Comparison of ENCODE assay signal across 21 cellular contexts in the genomic region with DNA sequence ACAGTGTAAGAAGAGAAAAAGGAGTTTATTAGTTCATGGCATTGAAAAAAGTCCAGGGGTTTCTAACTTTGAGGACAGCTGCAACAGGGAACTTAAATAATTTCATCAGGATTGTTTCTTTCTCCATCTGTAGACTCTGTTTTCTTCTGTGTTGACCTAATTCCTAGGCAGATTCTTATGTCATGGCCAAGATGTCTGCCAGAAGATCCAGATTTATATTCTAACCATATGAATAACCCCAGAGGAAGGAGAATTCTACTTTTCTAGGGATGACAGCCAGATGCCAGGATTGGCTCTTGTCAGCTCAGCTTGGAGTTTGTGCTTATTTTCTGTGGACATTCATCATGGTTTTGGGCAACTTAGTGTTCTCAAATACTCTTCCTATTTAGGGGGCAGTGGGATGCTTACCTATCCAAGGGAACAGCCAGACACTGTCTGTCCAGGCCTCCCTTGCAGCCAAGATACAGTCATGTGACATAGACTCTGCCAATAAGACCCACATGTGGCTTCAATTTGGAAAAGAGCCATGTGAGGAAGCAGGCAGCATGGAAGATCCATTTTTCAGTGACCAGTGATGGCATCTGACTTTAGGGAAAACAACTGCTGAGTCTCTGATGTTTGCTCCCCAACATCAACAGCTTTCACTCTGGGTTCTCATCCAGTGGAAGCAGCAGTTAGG. TPM values are rescaled to one million over a fixed set of nuclear protein-coding genes. Genes with fewer than 3 reads are reported as not detected.
DNase-seq lines count a peak whose midpoint lies in the region; ATAC-seq, FAIRE-seq and TF ChIP-seq lines count a peak whose summit lies in the region.
"Had no signal": no experiment of that assay in that cellular context is flagged by ENCODE, and none has a peak within 500 bp of the region (broad histone marks: within the 10 kb centered on the region; RNA-seq: fewer than 3 reads in every experiment).

No MANE protein-coding gene starts in this region.

- H3K4me3 ChIP-seq in PC-9 (no peak overlapping the region), fibroblast of villous mesenchyme (ENCODE audit: low read depth, low read length) (no peak overlapping the region), gastrocnemius medialis (no peak overlapping the region), neuronal stem cell (ENCODE audit: low read length in 2 of 2) (no peak overlapping the region)
- H3K4me3 ChIP-seq: GM23338, pancreas, SJSA1 had no signal

- no peak overlapping the region for H2AFZ ChIP-seq in PC-9
- no peak overlapping the region for H2AFZ ChIP-seq in neuronal stem cell (ENCODE audit: low read length)
- H2AFZ ChIP-seq: GM23338 had no signal

- no peak overlapping the region for H2BK15ac ChIP-seq in neuronal stem cell (ENCODE audit: low read length)

- H2BK120ac ChIP-seq in neuronal stem cell (ENCODE audit: low read depth, low read length) = no peak overlapping the region

- FAIRE-seq in H54 (lab: Jason Lieb, UNC) = no peak
- FAIRE-seq: pancreas, TTC549 had no signal

- BruUV-seq in PC-9 (replicated peaks; lab: Mats Ljungman, UMichigan) = no TSS peak

- peak; percentile 54 for DNase-seq in AG20443 (ENCODE audit: low spot score)
- no peak for DNase-seq in PC-9
- peak; percentile 13 for DNase-seq in fibroblast of villous mesenchyme (ENCODE audit: low read depth)
- no peak for DNase-seq in gastrocnemius medialis
- DNase-seq in neuronal stem cell (ENCODE audit: low spot score) = no peak
- DNase-seq in H54 (ENCODE audit: insufficient read length, low spot score) = no peak
- no peak for DNase-seq in activated naive CD8-positive, alpha-beta T cell treated with anti-CD3 and anti-CD28 coated beads for 36 hours
- DNase-seq: activated CD4-positive, alpha-beta T cell treated with anti-CD3 and anti-CD28 coated beads, Interleukin-2, amount 10 ng/mL, durations not matched to agents 7 days and 5 days; activated T-cell treated with anti-CD3 and anti-CD28 coated beads, Interleukin-2, amount 50 U/mL, for 24 hours; caudate nucleus; CD4-positive, CD25-positive, alpha-beta regulatory T cell; effector memory CD8-positive, alpha-beta T cell; immature natural killer cell; NCI-H1694; pancreas; stimulated activated CD4-positive, alpha-beta T cell treated with anti-CD3 and anti-CD28 coated beads, Interleukin-15, amount 100 ng/mL, for 24 hours; stimulated activated naive CD8-positive, alpha-beta T cell treated with anti-CD3 and anti-CD28 coated beads, Interleukin-15, amount 100 ng/mL, for 72 hours had no signal

- peaks cover 13% of the 10 kb centered on the region; the same call in 1 of the 2 replicates for H3F3A ChIP-seq in PC-9 (ENCODE audit: insufficient read depth, low read depth)

- no peak overlapping the region for H4K8ac ChIP-seq in neuronal stem cell (ENCODE audit: low read depth, low read length)

- no peaks in the 10 kb centered on the region for H3K4me1 Mint-ChIP-seq in activated naive CD8-positive, alpha-beta T cell treated with anti-CD3 and anti-CD28 coated beads for 36 hours
- H3K4me1 Mint-ChIP-seq: activated CD4-positive, alpha-beta T cell treated with anti-CD3 and anti-CD28 coated beads, Interleukin-2, amount 10 ng/mL, durations not matched to agents 7 days and 5 days; GM23338; stimulated activated naive CD8-positive, alpha-beta T cell treated with anti-CD3 and anti-CD28 coated beads, Interleukin-15, amount 100 ng/mL, for 72 hours had no signal

- H3K36me3 Mint-ChIP-seq in activated naive CD8-positive, alpha-beta T cell treated with anti-CD3 and anti-CD28 coated beads for 36 hours = peaks cover 13% of the 10 kb centered on the region

- H3K23ac ChIP-seq in neuronal stem cell (ENCODE audit: low read depth, low read length, poor library complexity) = no peak overlapping the region

- H3K36me3 ChIP-seq in PC-9 (ENCODE audit: low read depth) (no peaks in the 10 kb centered on the region), gastrocnemius medialis (peaks cover 0 to 35% of the 10 kb centered on the region in 2 donors), neuronal stem cell (replicated peaks in 1 of 2; ENCODE audit: control insufficient read depth in 2 of 2, insufficient read depth in 2 of 2, low read length in 2 of 2) (peaks cover 0 to 4% of the 10 kb centered on the region in 2 donors)

- H3K4me3 Mint-ChIP-seq in activated naive CD8-positive, alpha-beta T cell treated with anti-CD3 and anti-CD28 coated beads for 36 hours = no peak overlapping the region
- H3K4me3 Mint-ChIP-seq: activated CD4-positive, alpha-beta T cell treated with anti-CD3 and anti-CD28 coated beads, Interleukin-2, amount 10 ng/mL, durations not matched to agents 7 days and 5 days; activated T-cell treated with anti-CD3 and anti-CD28 coated beads, Interleukin-2, amount 50 U/mL, for 24 hours; CD4-positive, CD25-positive, alpha-beta regulatory T cell; effector memory CD8-positive, alpha-beta T cell; GM23338; immature natural killer cell; stimulated activated naive CD8-positive, alpha-beta T cell treated with anti-CD3 and anti-CD28 coated beads, Interleukin-15, amount 100 ng/mL, for 72 hours had no signal

- H3K4me2 ChIP-seq in PC-9 (peak overlapping the region; percentile 38), neuronal stem cell (ENCODE audit: insufficient read depth, low read length, poor library complexity, severe bottlenecking) (no peak overlapping the region)
- H3K4me2 ChIP-seq: GM23338 had no signal

- no peak overlapping the region for H3K27ac Mint-ChIP-seq in activated naive CD8-positive, alpha-beta T cell treated with anti-CD3 and anti-CD28 coated beads for 36 hours
- H3K27ac Mint-ChIP-seq: activated CD4-positive, alpha-beta T cell treated with anti-CD3 and anti-CD28 coated beads, Interleukin-2, amount 10 ng/mL, durations not matched to agents 7 days and 5 days; activated T-cell treated with anti-CD3 and anti-CD28 coated beads, Interleukin-2, amount 50 U/mL, for 24 hours; CD4-positive, CD25-positive, alpha-beta regulatory T cell; effector memory CD8-positive, alpha-beta T cell; GM23338; immature natural killer cell; stimulated activated naive CD8-positive, alpha-beta T cell treated with anti-CD3 and anti-CD28 coated beads, Interleukin-15, amount 100 ng/mL, for 72 hours had no signal

- intact Hi-C loops in PC-9 (cut with micrococcal nuclease; ENCODE audit: unreplicated experiment) = no loop called here
- intact Hi-C loops in gastrocnemius medialis (cut with DNase I; ENCODE audit: low total_unique reads) = loop anchor here (2.0 kb wide), 1 partner anchor 46 kb away; a partner anchor contains a TSS

- no peak overlapping the region for H2BK12ac ChIP-seq in neuronal stem cell (ENCODE audit: low read length)

- H3K4ac ChIP-seq in neuronal stem cell (ENCODE audit: low read length) = no peak overlapping the region

- H2AK5ac ChIP-seq in neuronal stem cell (ENCODE audit: low read depth, low read length) = no peak overlapping the region

- TF ChIP-seq POLR2A in gastrocnemius medialis (IDR thresholded peaks at IDR 0.05) (no peak), H54 (IDR thresholded peaks at IDR 0.05; ENCODE audit: low read depth, low read length) (no peak)

- no peaks in the 10 kb centered on the region for H3K9me2 ChIP-seq in PC-9 (ENCODE audit: insufficient read depth)

- H3K14ac ChIP-seq in neuronal stem cell (ENCODE audit: low read length) = no peak overlapping the region

- peaks cover 13% of the 10 kb centered on the region for H3K4me1 ChIP-seq in PC-9 (replicated peaks; ENCODE audit: insufficient read depth)
- H3K4me1 ChIP-seq in gastrocnemius medialis = peaks cover 15 to 16% of the 10 kb centered on the region in 2 donors
- H3K4me1 ChIP-seq in neuronal stem cell (ENCODE audit: control insufficient read depth in 2 of 2, insufficient read depth in 1 of 2, low read depth in 1 of 2, low read length in 2 of 2) = peaks cover 0 to 4% of the 10 kb centered on the region in 2 donors
- H3K4me1 ChIP-seq: pancreas had no signal

- no peak overlapping the region for H4K91ac ChIP-seq in neuronal stem cell (ENCODE audit: low read depth, low read length, poor library complexity)

- peak in 1 of 2 donors; percentile 10 for ATAC-seq in gastrocnemius medialis
- no peak for ATAC-seq in HG02938 (IDR thresholded peaks at IDR 0.05; ENCODE audit: unreplicated experiment)
- ATAC-seq: effector memory CD8-positive, alpha-beta T cell; GM23338; stimulated activated naive CD8-positive, alpha-beta T cell treated with anti-CD3 and anti-CD28 coated beads, Interleukin-15, amount 100 ng/mL, for 72 hours had no signal

- no peaks in the 10 kb centered on the region for H3K27me3 Mint-ChIP-seq in activated naive CD8-positive, alpha-beta T cell treated with anti-CD3 and anti-CD28 coated beads for 36 hours
- H3K27me3 Mint-ChIP-seq: activated CD4-positive, alpha-beta T cell treated with anti-CD3 and anti-CD28 coated beads, Interleukin-2, amount 10 ng/mL, durations not matched to agents 7 days and 5 days; activated T-cell treated with anti-CD3 and anti-CD28 coated beads, Interleukin-2, amount 50 U/mL, for 24 hours; CD4-positive, CD25-positive, alpha-beta regulatory T cell; effector memory CD8-positive, alpha-beta T cell; stimulated activated naive CD8-positive, alpha-beta T cell treated with anti-CD3 and anti-CD28 coated beads, Interleukin-15, amount 100 ng/mL, for 72 hours had no signal

- H3K27ac ChIP-seq in PC-9 = peak overlapping the region; percentile 9; the same call in 1 of the 2 replicates
- peak overlapping the region; percentile 20 to 55 (median 42) for H3K27ac ChIP-seq in gastrocnemius medialis
- no peak overlapping the region for H3K27ac ChIP-seq in neuronal stem cell (replicated peaks; ENCODE audit: low read length)
- H3K27ac ChIP-seq: pancreas, SJSA1 had no signal

- H3K27me3 ChIP-seq in PC-9 (ENCODE audit: insufficient read depth, low read depth) (no peaks in the 10 kb centered on the region), gastrocnemius medialis (no peaks in the 10 kb centered on the region), neuronal stem cell (ENCODE audit: control insufficient read depth in 3 of 3, insufficient read depth in 3 of 3, low read depth in 1 of 3, low read length in 3 of 3) (no peaks in the 10 kb centered on the region)
- H3K27me3 ChIP-seq: pancreas, SJSA1 had no signal

- no peaks in the 10 kb centered on the region for H3K9me3 Mint-ChIP-seq in activated naive CD8-positive, alpha-beta T cell treated with anti-CD3 and anti-CD28 coated beads for 36 hours
- H3K9me3 Mint-ChIP-seq: activated CD4-positive, alpha-beta T cell treated with anti-CD3 and anti-CD28 coated beads, Interleukin-2, amount 10 ng/mL, durations not matched to agents 7 days and 5 days; activated T-cell treated with anti-CD3 and anti-CD28 coated beads, Interleukin-2, amount 50 U/mL, for 24 hours; effector memory CD8-positive, alpha-beta T cell; GM23338; immature natural killer cell; stimulated activated naive CD8-positive, alpha-beta T cell treated with anti-CD3 and anti-CD28 coated beads, Interleukin-15, amount 100 ng/mL, for 72 hours had no signal

- CTCF ChIA-PET in PC-9 (lab: Charles Lee) = no interaction called here

- no peaks in the 10 kb centered on the region for H3K79me2 ChIP-seq in PC-9 (ENCODE audit: low read depth)

- H3K79me1 ChIP-seq in neuronal stem cell (ENCODE audit: low read depth, low read length) = no peaks in the 10 kb centered on the region

- no peaks in the 10 kb centered on the region for H3K9me3 ChIP-seq in PC-9 (ENCODE audit: insufficient read depth, low read depth)
- no peaks in the 10 kb centered on the region for H3K9me3 ChIP-seq in gastrocnemius medialis
- H3K9me3 ChIP-seq in neuronal stem cell (replicated peaks in 1 of 2; ENCODE audit: control insufficient read depth in 2 of 2, insufficient read depth in 1 of 2, low read depth in 1 of 2, low read length in 2 of 2) = no peaks in the 10 kb centered on the region
- H3K9me3 ChIP-seq: pancreas, SJSA1 had no signal

- H4K20me1 ChIP-seq in PC-9 (ENCODE audit: insufficient read depth) = peaks cover 11% of the 10 kb centered on the region; the same call in 1 of the 2 replicates

- TF ChIP-seq CTCF in PC-9 (conservative IDR thresholded peaks at IDR 0.05) (no peak), fibroblast of villous mesenchyme (IDR thresholded peaks at IDR 0.05; ENCODE audit: insufficient read depth, low read depth, low read length) (no peak), gastrocnemius medialis (IDR thresholded peaks at IDR 0.05 in 4 of 5, conservative IDR thresholded peaks at IDR 0.05 in 1 of 5) (no peak)

- POLR2A ChIA-PET in PC-9 (lab: Charles Lee; ENCODE audit: unreplicated experiment) = no interaction called here

- no peak overlapping the region for H3K9ac ChIP-seq in neuronal stem cell (ENCODE audit: low read depth, low read length, poor library complexity)

- in situ Hi-C loops in gastrocnemius medialis (cut with MboI; ENCODE audit: low sequenced_read_pairs in 4 of 4) = loop anchor here in 2 of 4 donors (5.0 kb wide), 2 partner anchors 242 to 247 kb away; no protein-coding TSS in a partner anchor

- no peak overlapping the region for H2BK5ac ChIP-seq in neuronal stem cell (ENCODE audit: low read length)

- no peak overlapping the region for H3K18ac ChIP-seq in neuronal stem cell (ENCODE audit: low read length)

RNA-seq across cellular contexts. Expression of a gene that starts 18.2 kb away (rescaled TPM):
- total RNA-seq in PC-9 (2021) = 16.0 and 17.3 TPM in 2 replicates
- 11.2 and 13.9 TPM in 2 replicates for total RNA-seq in fibroblast of villous mesenchyme
- total RNA-seq in gastrocnemius medialis = 10 to 100 TPM; 10.1 to 41.7 (median 13.3) TPM
- 19.5 TPM for polyA plus RNA-seq in neuronal stem cell (2013, experiment 1 of 2)
- 19.9 TPM for polyA plus RNA-seq in neuronal stem cell (2013, experiment 2 of 2)
- total RNA-seq in activated naive CD8-positive, alpha-beta T cell treated with anti-CD3 and anti-CD28 coated beads for 36 hours = 1 to 10 TPM; 8.7 to 9.2 TPM

RNA-seq across cellular contexts. Expression of a gene that starts 46.4 kb away (rescaled TPM):
- total RNA-seq in PC-9 (2021) (not detected in 2 replicates), fibroblast of villous mesenchyme (under 0.01 and 1.3 TPM in 2 replicates), gastrocnemius medialis (10 to 100 TPM in 2 of 4 donors, 1 to 10 TPM in 1, under 1 TPM in 1; 0.39 to 87.9 (median 6.1) TPM)
- polyA plus RNA-seq in neuronal stem cell (2013, experiment 1 of 2) = 0.89 TPM
- polyA plus RNA-seq in neuronal stem cell (2013, experiment 2 of 2) = 1.1 TPM
- total RNA-seq in activated naive CD8-positive, alpha-beta T cell treated with anti-CD3 and anti-CD28 coated beads for 36 hours = not detected
- total RNA-seq: activated CD4-positive, alpha-beta T cell treated with anti-CD3 and anti-CD28 coated beads, Interleukin-2, amount 10 ng/mL, durations not matched to agents 7 days and 5 days; CD4-positive, CD25-positive, alpha-beta regulatory T cell had no signal
- polyA plus RNA-seq: CD4-positive, CD25-positive, alpha-beta regulatory T cell; immature natural killer cell had no signal

Comparison
In these comparisons a context has a peak if more than half of its experiments do, and no peak if none do; other contexts are left out.
1. DNase-seq: peak in AG20443 (single experiment) and fibroblast of villous mesenchyme (single experiment); none in PC-9 (0 of 2), gastrocnemius medialis (0 of 2), neuronal stem cell (single experiment), H54 (single experiment) and activated naive CD8-positive, alpha-beta T cell treated with anti-CD3 and anti-CD28 coated beads for 36 hours (single experiment).